In the genomic region with DNA sequence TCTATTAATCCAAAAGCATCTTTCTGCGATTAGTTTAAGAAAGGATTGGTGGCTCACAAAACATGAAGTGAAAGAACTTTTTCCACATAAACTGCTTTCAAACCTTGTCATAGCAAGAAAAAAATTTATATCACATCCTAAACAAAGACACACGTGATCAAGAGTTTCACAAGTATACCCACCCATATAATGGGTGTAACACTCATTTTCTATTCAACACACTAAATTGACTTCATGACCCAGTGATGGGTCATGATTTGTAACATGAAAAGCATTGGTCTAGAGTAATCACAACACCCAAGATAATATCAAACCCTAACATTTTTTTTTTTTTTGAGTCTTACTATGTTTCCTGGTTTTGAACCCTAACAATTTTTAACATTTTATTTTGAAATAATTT, we compare ENCODE assay signal across 17 cellular contexts.
"Had no signal": no experiment of that assay in that cellular context is flagged by ENCODE, and none has a peak within 500 bp of the region (broad histone marks: within the 10 kb centered on the region; RNA-seq: fewer than 3 reads in every experiment).

No MANE protein-coding gene starts in this region.

- H3K27ac ChIP-seq: adrenal gland, upper lobe of right lung, VCaP had no signal

- H3K9me3 ChIP-seq: adrenal gland, upper lobe of right lung had no signal

- H3K4me1 ChIP-seq: upper lobe of right lung had no signal

- H3K9me3 Mint-ChIP-seq: activated T-cell treated with anti-CD3 and anti-CD28 coated beads, Interleukin-2, amount 50 U/mL, for 4 hours; nephron progenitor cell had no signal

- H3K4me3 ChIP-seq: adrenal gland, lung, smooth muscle cell, upper lobe of right lung had no signal

- H3K27me3 ChIP-seq: adrenal gland, upper lobe of right lung had no signal

- DNase-seq: activated CD4-positive, alpha-beta T cell treated with anti-CD3 and anti-CD28 coated beads, Interleukin-2, amount 50 U/mL, for 4 hours; activated CD4-positive, CD25-positive, alpha-beta regulatory T cell treated with anti-CD3 and anti-CD28 coated beads, Interleukin-2, amount 50 U/mL, for 72 hours; activated gamma-delta T cell; activated T-cell treated with anti-CD3 and anti-CD28 coated beads, Interleukin-2, amount 50 U/mL, for 4 hours; adrenal gland; cerebellar nuclear complex; effector CD4-positive, alpha-beta T cell; hippocampal formation; nephron progenitor cell; nucleus accumbens; stimulated activated CD4-positive, alpha-beta T cell treated with anti-CD3 and anti-CD28 coated beads, Interleukin-4, amount 100 ng/mL, for 1 hour; upper lobe of right lung had no signal

- H3K4me1 Mint-ChIP-seq: nephron progenitor cell had no signal

- FAIRE-seq: bronchial epithelial cell had no signal

- ATAC-seq: sciatic nerve, upper lobe of right lung had no signal

- H3K4me3 Mint-ChIP-seq: activated T-cell treated with anti-CD3 and anti-CD28 coated beads, Interleukin-2, amount 50 U/mL, for 4 hours; nephron progenitor cell had no signal
